24 cellular contexts compared by ENCODE assay signal in the genomic region with DNA sequence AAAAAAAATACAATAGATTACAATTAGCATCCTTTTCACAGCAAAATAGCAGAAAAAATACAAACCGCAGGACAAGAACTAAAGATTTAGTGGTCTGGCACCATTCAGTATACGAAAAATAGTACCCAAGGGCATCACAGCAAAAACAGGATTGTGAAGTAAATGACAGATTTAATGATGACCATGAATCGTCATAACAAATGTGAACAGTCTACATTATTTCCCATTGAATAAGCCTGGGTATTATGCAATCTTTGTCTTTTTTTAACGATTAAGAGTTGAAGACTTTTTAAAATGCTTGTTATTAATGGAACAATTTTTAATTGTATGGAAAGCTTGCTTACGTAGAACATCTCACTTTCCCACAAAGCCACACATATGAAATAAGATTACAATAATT.
DNase-seq lines count a peak whose midpoint lies in the region; ATAC-seq, FAIRE-seq and TF ChIP-seq lines count a peak whose summit lies in the region.
"Had no signal": no experiment of that assay in that cellular context is flagged by ENCODE, and none has a peak within 500 bp of the region (broad histone marks: within the 10 kb centered on the region; RNA-seq: fewer than 3 reads in every experiment).

No MANE protein-coding gene starts in this region.

- H3K56ac ChIP-seq in IMR-90 (ENCODE audit: extremely low read depth, insufficient read depth, low read length) = no peak overlapping the region

- H3K9me3 Mint-ChIP-seq in activated naive CD8-positive, alpha-beta T cell treated with anti-CD3 and anti-CD28 coated beads for 36 hours = no peaks in the 10 kb centered on the region

- no peak overlapping the region for H3K14ac ChIP-seq in IMR-90 (replicated peaks; ENCODE audit: low read depth, low read length)

- H3K36me3 ChIP-seq in IMR-90 (ENCODE audit: control insufficient read depth, insufficient read depth, low read length) (no peaks in the 10 kb centered on the region), RWPE2 (ENCODE audit: low read depth) (no peaks in the 10 kb centered on the region), keratinocyte (ENCODE audit: control insufficient read depth in 2 of 2, extremely low read depth in 1 of 2, insufficient read depth in 2 of 2, low read length in 2 of 2) (no peaks in the 10 kb centered on the region)
- H3K36me3 ChIP-seq: BLaER1 treated with 17β-estradiol and CSF1 and Interleukin-3, amounts not matched to agents 10 nM and 100 nM; Peyer's patch had no signal

- H3K4me2 ChIP-seq in IMR-90 (ENCODE audit: low read depth, low read length) (no peak overlapping the region), keratinocyte (ENCODE audit: control insufficient read depth, extremely low read depth, insufficient read depth, low read depth, low read length) (peak overlapping the region; percentile 61)
- H3K4me2 ChIP-seq: A549; BLaER1 treated with 17β-estradiol and CSF1 and Interleukin-3, amounts not matched to agents 10 nM and 100 nM had no signal

- TF ChIP-seq POLR2A in IMR-90 (IDR thresholded peaks at IDR 0.05; ENCODE audit: low read depth, low read length) = no peak

- no peak overlapping the region for H3K27ac Mint-ChIP-seq in activated naive CD8-positive, alpha-beta T cell treated with anti-CD3 and anti-CD28 coated beads for 36 hours
- H3K27ac Mint-ChIP-seq: CD4-positive, alpha-beta T cell had no signal

- H3K4me1 ChIP-seq in IMR-90 (ENCODE audit: control insufficient read depth, insufficient read depth, low read length) (no peaks in the 10 kb centered on the region), RWPE2 (ENCODE audit: insufficient read depth, poor library complexity, severe bottlenecking) (peaks cover 15% of the 10 kb centered on the region), keratinocyte (ENCODE audit: control insufficient read depth, extremely low read depth, insufficient read depth, low read length) (peaks cover 14% of the 10 kb centered on the region)
- H3K4me1 ChIP-seq: A549, Peyer's patch had no signal

- no peak overlapping the region for H2BK20ac ChIP-seq in IMR-90 (ENCODE audit: low read depth, low read length)

- H3K4ac ChIP-seq in IMR-90 (ENCODE audit: low read depth, low read length) = no peak overlapping the region

- H3K36me3 Mint-ChIP-seq in activated naive CD8-positive, alpha-beta T cell treated with anti-CD3 and anti-CD28 coated beads for 36 hours = no peaks in the 10 kb centered on the region

- H3K9me1 ChIP-seq in IMR-90 (ENCODE audit: insufficient read depth, low read length) = no peaks in the 10 kb centered on the region
- no peaks in the 10 kb centered on the region for H3K9me1 ChIP-seq in keratinocyte (ENCODE audit: control insufficient read depth, extremely low read depth, insufficient read depth, low read length)

- H2BK120ac ChIP-seq in IMR-90 (ENCODE audit: low read depth, low read length) = no peak overlapping the region

- no peak overlapping the region for H2BK5ac ChIP-seq in IMR-90 (ENCODE audit: low read depth, low read length, poor library complexity, severe bottlenecking)

- no peaks in the 10 kb centered on the region for H4K20me1 ChIP-seq in IMR-90 (ENCODE audit: insufficient read depth, low read length)
- H4K20me1 ChIP-seq in keratinocyte (ENCODE audit: control insufficient read depth, extremely low read depth, insufficient read depth, low read length) = no peaks in the 10 kb centered on the region
- H4K20me1 ChIP-seq: BLaER1 treated with 17β-estradiol and CSF1 and Interleukin-3, amounts not matched to agents 10 nM and 100 nM had no signal

- H3K9me3 ChIP-seq in IMR-90 (ENCODE audit: control insufficient read depth, insufficient read depth, low read length) (peaks cover 2% of the 10 kb centered on the region; the same call in 1 of the 2 replicates), RWPE2 (ENCODE audit: severe bottlenecking) (no peaks in the 10 kb centered on the region), keratinocyte (ENCODE audit: control insufficient read depth, low read depth, low read length) (no peaks in the 10 kb centered on the region)
- H3K9me3 ChIP-seq: A549; BLaER1 treated with 17β-estradiol and CSF1 and Interleukin-3, amounts not matched to agents 10 nM and 100 nM; Peyer's patch had no signal

- no peak overlapping the region for H3K4me3 Mint-ChIP-seq in activated naive CD8-positive, alpha-beta T cell treated with anti-CD3 and anti-CD28 coated beads for 36 hours
- H3K4me3 Mint-ChIP-seq: CD4-positive, alpha-beta T cell had no signal

- H4K5ac ChIP-seq in IMR-90 (ENCODE audit: low read depth, low read length) = no peak overlapping the region

- FAIRE-seq in keratinocyte (lab: Jason Lieb, UNC) = peak; percentile 77
- FAIRE-seq: A549, G401.6, GM12891, H1 had no signal

- ATAC-seq in IMR-90 (ENCODE audit: low read depth) (no peak), RWPE2 (ENCODE audit: low read depth) (peak; percentile 81), esophagus mucosa (peak; percentile 39), HG02610 (IDR thresholded peaks at IDR 0.05; ENCODE audit: unreplicated experiment) (no peak)
- ATAC-seq: A549 had no signal

- H4K91ac ChIP-seq in IMR-90 (ENCODE audit: insufficient read depth, low read depth, low read length) = no peak overlapping the region

- no peak overlapping the region for H2BK15ac ChIP-seq in IMR-90 (ENCODE audit: low read depth, low read length)

- H3K27ac ChIP-seq in IMR-90 (ENCODE audit: insufficient read depth, low read length) = no peak overlapping the region
- peak overlapping the region; percentile 35 for H3K27ac ChIP-seq in RWPE2 (ENCODE audit: poor library complexity, severe bottlenecking)
- H3K27ac ChIP-seq in keratinocyte (ENCODE audit: control insufficient read depth, insufficient read depth, low read length) = peak overlapping the region; percentile 18
- H3K27ac ChIP-seq: A549; BLaER1 treated with 17β-estradiol and CSF1 and Interleukin-3, amounts not matched to agents 10 nM and 100 nM; Peyer's patch had no signal

- H3K4me3 ChIP-seq in IMR-90 (ENCODE audit: insufficient read depth, low read depth, low read length) (no peak overlapping the region), RWPE2 (ENCODE audit: severe bottlenecking) (no peak overlapping the region), keratinocyte (ENCODE audit: control insufficient read depth in 2 of 3, extremely low read depth in 1 of 3, insufficient read depth in 2 of 3, low read depth in 1 of 3, low read length in 3 of 3) (no peak overlapping the region)
- H3K4me3 ChIP-seq: A549; BLaER1 treated with 17β-estradiol and CSF1 and Interleukin-3, amounts not matched to agents 10 nM and 100 nM; Peyer's patch had no signal

- no peak overlapping the region for H3K23ac ChIP-seq in IMR-90 (ENCODE audit: low read depth, low read length)

- H3K9ac ChIP-seq in IMR-90 (ENCODE audit: low read depth, low read length) = no peak overlapping the region
- H3K9ac ChIP-seq in keratinocyte (ENCODE audit: control insufficient read depth, extremely low read depth, insufficient read depth, low read length) = no peak overlapping the region
- H3K9ac ChIP-seq: BLaER1 treated with 17β-estradiol and CSF1 and Interleukin-3, amounts not matched to agents 10 nM and 100 nM had no signal

- H2AK9ac ChIP-seq in IMR-90 (replicated peaks; ENCODE audit: low read depth, low read length, poor library complexity) = no peak overlapping the region

- no peaks in the 10 kb centered on the region for H3K4me1 Mint-ChIP-seq in activated naive CD8-positive, alpha-beta T cell treated with anti-CD3 and anti-CD28 coated beads for 36 hours

- H2AFZ ChIP-seq in IMR-90 (replicated peaks; ENCODE audit: low read length, poor library complexity) (no peak overlapping the region), keratinocyte (ENCODE audit: control insufficient read depth, low read length) (no peak overlapping the region)

- no peak for TF ChIP-seq RAD21 in IMR-90 (IDR thresholded peaks at IDR 0.05; ENCODE audit: low read length)

- WGBS in IMR-90 (ENCODE audit: extremely low coverage in 2 of 2, insufficient read length in 1 of 2), 2 experiments = no CpG with 5 or more reads among the region's 5 CpGs

- POLR2A ChIA-PET in IMR-90 (lab: Charles Lee; ENCODE audit: unreplicated experiment) = no interaction called here
- POLR2A ChIA-PET in GM10248 (lab: Yijun Ruan, JAX) = no interaction called here

- H3K27me3 ChIP-seq in IMR-90 (ENCODE audit: control insufficient read depth, insufficient read depth, low read length) = no peaks in the 10 kb centered on the region
- H3K27me3 ChIP-seq in RWPE2 (ENCODE audit: insufficient read depth, poor library complexity, severe bottlenecking) = no peaks in the 10 kb centered on the region
- H3K27me3 ChIP-seq in keratinocyte (ENCODE audit: control insufficient read depth, extremely low read depth, insufficient read depth, low read length) = no peaks in the 10 kb centered on the region
- H3K27me3 ChIP-seq: BLaER1 treated with 17β-estradiol and CSF1 and Interleukin-3, amounts not matched to agents 10 nM and 100 nM; Peyer's patch had no signal

- H3K18ac ChIP-seq in IMR-90 (ENCODE audit: low read depth, low read length) = no peak overlapping the region

- no peaks in the 10 kb centered on the region for H3K79me2 ChIP-seq in keratinocyte (ENCODE audit: control insufficient read depth, insufficient read depth, low read length)

- TF ChIP-seq CTCF in IMR-90 (conservative IDR thresholded peaks at IDR 0.05; ENCODE audit: low read depth, low read length) = no peak
- no peak for TF ChIP-seq CTCF in RWPE2 (IDR thresholded peaks at IDR 0.05; ENCODE audit: poor library complexity, severe bottlenecking)
- no peak for TF ChIP-seq CTCF in keratinocyte (optimal IDR thresholded peaks at IDR 0.05 in 1 of 3, IDR thresholded peaks at IDR 0.05 in 1 of 3, conservative IDR thresholded peaks at IDR 0.05 in 1 of 3; ENCODE audit: extremely low read depth in 1 of 3, insufficient read depth in 2 of 3, low read length in 3 of 3)
- no peak for TF ChIP-seq CTCF in GM10248 (IDR thresholded peaks at IDR 0.05; ENCODE audit: control extremely low read depth, extremely low read depth, low read depth, missing control alignments)

- BruUV-seq in IMR-90 (replicated peaks; lab: Mats Ljungman, UMichigan) = no TSS peak

- dilution Hi-C loops in IMR-90 (cut with HindIII; ENCODE audit: low sequenced_read_pairs, unreplicated experiment) = no loop called here
- dilution Hi-C loops in keratinocyte (cut with MboI; ENCODE audit: extremely low pct_ligation_motif_present, low sequenced_read_pairs) = no loop called here

- H3K79me1 ChIP-seq in IMR-90 (ENCODE audit: low read depth in 1 of 2, low read length in 2 of 2) = no peaks in the 10 kb centered on the region

- intact Hi-C loops in IMR-90 (cut with micrococcal nuclease) = no loop called here

- H3K27me3 Mint-ChIP-seq in activated naive CD8-positive, alpha-beta T cell treated with anti-CD3 and anti-CD28 coated beads for 36 hours = no peaks in the 10 kb centered on the region
- H3K27me3 Mint-ChIP-seq: CD4-positive, alpha-beta T cell had no signal

- in situ Hi-C loops in IMR-90 (cut with MboI; ENCODE audit: low sequenced_read_pairs) = no loop called here

- no peak for DNase-seq in IMR-90
- no peak for DNase-seq in RWPE2 (ENCODE audit: low spot score)
- DNase-seq in keratinocyte (ENCODE audit: low read depth, low spot score) = no peak
- no peak for DNase-seq in GM10248 (ENCODE audit: extremely low spot score)
- DNase-seq in DMS53 (lab: John Stamatoyannopoulos, UW) = no peak
- no peak for DNase-seq in activated naive CD8-positive, alpha-beta T cell treated with anti-CD3 and anti-CD28 coated beads for 36 hours
- DNase-seq: AML-193; CD4-positive, alpha-beta T cell; COR-L47; HCEC 1CT; KBM-7; MM.1S; NCI-H1694 treated with DMSO at 0.1 percent for 48 hours; NCI-H2081; NCI-H2227 treated with DMSO at 0.1 percent for 48 hours; NCI-H69; Peyer's patch had no signal

- H4K8ac ChIP-seq in IMR-90 (ENCODE audit: low read depth in 2 of 2, low read length in 2 of 2) = no peak overlapping the region

- no peak overlapping the region for H2AK5ac ChIP-seq in IMR-90 (ENCODE audit: low read depth, low read length)

- CTCF ChIA-PET in IMR-90 (lab: Yijun Ruan, JAX) (no interaction called here), GM10248 (lab: Yijun Ruan, JAX) (interaction anchor here (1.2 kb wide), 1 partner anchor 29 kb away, joined by 4 read pairs; no protein-coding TSS in a partner anchor)

Comparison
In these comparisons a context has a peak if more than half of its experiments do, and no peak if none do; other contexts are left out.
1. ATAC-seq: peak in RWPE2 (single experiment) and esophagus mucosa (single experiment); none in IMR-90 (single experiment) and HG02610 (single experiment).